ENCODE assay signal across 26 cellular contexts in the genomic region with DNA sequence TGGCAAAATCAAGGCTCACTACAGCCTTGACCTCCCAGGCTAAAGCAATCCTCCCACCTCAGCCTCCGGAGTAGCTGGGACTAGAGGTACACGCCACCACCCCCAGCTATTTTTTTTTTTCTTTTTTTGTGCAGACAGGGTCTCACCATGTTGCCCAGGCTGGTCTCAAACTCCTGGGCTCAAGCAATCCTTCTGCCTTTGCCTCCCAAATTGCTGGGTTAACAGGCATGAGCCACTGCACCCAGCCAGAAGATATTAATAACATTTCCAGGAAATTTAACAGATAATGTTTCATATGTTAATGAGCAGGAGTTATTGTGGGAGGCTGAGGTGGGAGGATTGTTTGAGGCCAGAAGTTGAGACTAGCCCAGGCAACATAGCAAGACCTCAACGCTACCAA.
"Had no signal": no experiment of that assay in that cellular context is flagged by ENCODE, and none has a peak within 500 bp of the region (broad histone marks: within the 10 kb centered on the region; RNA-seq: fewer than 3 reads in every experiment).

No MANE protein-coding gene starts in this region.

- H3K27ac Mint-ChIP-seq: activated CD4-positive, alpha-beta T cell treated with anti-CD3 and anti-CD28 coated beads for 36 hours; activated CD4-positive, alpha-beta T cell treated with anti-CD3 and anti-CD28 coated beads, Interleukin-2, amount 10 ng/mL, durations not matched to agents 24 days and 14 days; activated CD8-positive, alpha-beta T cell treated with anti-CD3 and anti-CD28 coated beads for 36 hours; activated naive CD8-positive, alpha-beta T cell; activated T-helper 17 cell treated with anti-CD3 and anti-CD28 coated beads, Interleukin-2, amount 50 U/mL, for 72 hours had no signal

- H3K9me3 Mint-ChIP-seq: activated CD4-positive, alpha-beta T cell treated with anti-CD3 and anti-CD28 coated beads, Interleukin-2, amount 10 ng/mL, durations not matched to agents 24 days and 14 days; activated CD8-positive, alpha-beta T cell treated with anti-CD3 and anti-CD28 coated beads for 36 hours; activated T-cell treated with anti-CD3 and anti-CD28 coated beads, Interleukin-2, amount 50 U/mL, for 4 hours; activated T-helper 17 cell treated with anti-CD3 and anti-CD28 coated beads, Interleukin-2, amount 50 U/mL, for 72 hours; brain had no signal

- H3K4me1 Mint-ChIP-seq: activated CD4-positive, alpha-beta T cell treated with anti-CD3 and anti-CD28 coated beads for 36 hours; activated CD4-positive, alpha-beta T cell treated with anti-CD3 and anti-CD28 coated beads, Interleukin-2, amount 10 ng/mL, durations not matched to agents 24 days and 14 days; activated T-helper 17 cell treated with anti-CD3 and anti-CD28 coated beads, Interleukin-2, amount 50 U/mL, for 72 hours; brain had no signal

- H3K27me3 ChIP-seq: ascending aorta, breast epithelium, cardiac muscle cell, colonic mucosa, foreskin keratinocyte, gastrocnemius medialis, heart right ventricle had no signal

- H3K36me3 Mint-ChIP-seq: activated naive CD8-positive, alpha-beta T cell; brain had no signal

- DNase-seq: activated CD4-positive, alpha-beta T cell treated with anti-CD3 and anti-CD28 coated beads for 36 hours; activated CD4-positive, alpha-beta T cell treated with anti-CD3 and anti-CD28 coated beads, Interleukin-2, amount 10 ng/mL, durations not matched to agents 24 days and 14 days; activated CD4-positive, CD25-positive, alpha-beta regulatory T cell; activated CD4-positive, CD25-positive, alpha-beta regulatory T cell treated with anti-CD3 and anti-CD28 coated beads, Interleukin-2, amount 50 U/mL, for 72 hours; activated CD8-positive, alpha-beta memory T cell treated with anti-CD3 and anti-CD28 coated beads for 24 hours; activated CD8-positive, alpha-beta T cell treated with anti-CD3 and anti-CD28 coated beads for 36 hours; activated effector memory CD4-positive, alpha-beta T cell treated with Interleukin-2 at 50 U/mL for 16 hours; activated gamma-delta T cell treated with Interleukin-2 at 50 U/mL for 16 hours; activated naive CD4-positive, alpha-beta T cell treated with anti-CD3 and anti-CD28 coated beads, Interleukin-2, amount 50 U/mL, for 16 hours; activated naive CD4-positive, alpha-beta T cell treated with Interleukin-2 at 50 U/mL for 16 hours; activated T-cell treated with anti-CD3 and anti-CD28 coated beads, Interleukin-2, amount 50 U/mL, for 4 hours; central memory CD4-positive, alpha-beta T cell; cerebellar nuclear complex; colonic mucosa; effector CD8-positive, alpha-beta T cell; foreskin keratinocyte; gastrocnemius medialis; glutamatergic neuron; heart right ventricle; T-helper 2 cell had no signal

- H3K36me3 ChIP-seq: breast epithelium, cardiac muscle cell, colonic mucosa, gastrocnemius medialis had no signal

- H3K9me3 ChIP-seq: ascending aorta, breast epithelium, colonic mucosa, gastrocnemius medialis, heart right ventricle had no signal

- H3K4me3 Mint-ChIP-seq: activated CD4-positive, alpha-beta T cell treated with anti-CD3 and anti-CD28 coated beads for 36 hours; activated CD4-positive, alpha-beta T cell treated with anti-CD3 and anti-CD28 coated beads, Interleukin-2, amount 10 ng/mL, durations not matched to agents 24 days and 14 days; activated CD8-positive, alpha-beta T cell treated with anti-CD3 and anti-CD28 coated beads for 36 hours; activated naive CD8-positive, alpha-beta T cell; activated T-cell treated with anti-CD3 and anti-CD28 coated beads, Interleukin-2, amount 50 U/mL, for 4 hours; activated T-helper 17 cell treated with anti-CD3 and anti-CD28 coated beads, Interleukin-2, amount 50 U/mL, for 72 hours had no signal

- H3K4me3 ChIP-seq: ascending aorta, breast epithelium, cardiac muscle cell, colonic mucosa, gastrocnemius medialis, heart right ventricle had no signal

- H3K27ac ChIP-seq: ascending aorta, cardiac muscle cell, colonic mucosa, foreskin keratinocyte had no signal

- H3K4me1 ChIP-seq: ascending aorta, breast epithelium, colonic mucosa had no signal

- H3K27me3 Mint-ChIP-seq: activated CD4-positive, alpha-beta T cell treated with anti-CD3 and anti-CD28 coated beads for 36 hours; activated CD4-positive, alpha-beta T cell treated with anti-CD3 and anti-CD28 coated beads, Interleukin-2, amount 10 ng/mL, durations not matched to agents 24 days and 14 days; activated CD8-positive, alpha-beta T cell treated with anti-CD3 and anti-CD28 coated beads for 36 hours; activated naive CD8-positive, alpha-beta T cell; activated T-helper 17 cell treated with anti-CD3 and anti-CD28 coated beads, Interleukin-2, amount 50 U/mL, for 72 hours; brain had no signal
